In genomic region chr9:96246267-96246671, GRCh38 we compare ENCODE assay signal across 2 cellular contexts.
TF ChIP-seq lines count a peak whose summit lies in the region.

No MANE protein-coding gene starts in this region.

TF ChIP-seq in GM23338, 12 proteins besides CTCF, POLR2A, EP300 and RAD21:
- TF ChIP-seq POLR2AphosphoS5 (IDR thresholded peaks at IDR 0.05; ENCODE audit: low read depth) = no peak
- no peak for TF ChIP-seq ZNF331 (CRISPR knock-in tag; IDR thresholded peaks at IDR 0.05; ENCODE audit: low read depth)
- TF ChIP-seq ZNF462 (CRISPR knock-in tag; IDR thresholded peaks at IDR 0.05) = no peak
- TF ChIP-seq ZNF114 (CRISPR knock-in tag; IDR thresholded peaks at IDR 0.05) = no peak
- no peak for TF ChIP-seq EZH2phosphoT487 (IDR thresholded peaks at IDR 0.05; ENCODE audit: unreplicated experiment)
- no peak for TF ChIP-seq EZH2 (IDR thresholded peaks at IDR 0.05; ENCODE audit: low read depth, unreplicated experiment)
- TF ChIP-seq STAT1 (IDR thresholded peaks at IDR 0.05; ENCODE audit: unreplicated experiment) = no peak
- TF ChIP-seq, protein P1, sequence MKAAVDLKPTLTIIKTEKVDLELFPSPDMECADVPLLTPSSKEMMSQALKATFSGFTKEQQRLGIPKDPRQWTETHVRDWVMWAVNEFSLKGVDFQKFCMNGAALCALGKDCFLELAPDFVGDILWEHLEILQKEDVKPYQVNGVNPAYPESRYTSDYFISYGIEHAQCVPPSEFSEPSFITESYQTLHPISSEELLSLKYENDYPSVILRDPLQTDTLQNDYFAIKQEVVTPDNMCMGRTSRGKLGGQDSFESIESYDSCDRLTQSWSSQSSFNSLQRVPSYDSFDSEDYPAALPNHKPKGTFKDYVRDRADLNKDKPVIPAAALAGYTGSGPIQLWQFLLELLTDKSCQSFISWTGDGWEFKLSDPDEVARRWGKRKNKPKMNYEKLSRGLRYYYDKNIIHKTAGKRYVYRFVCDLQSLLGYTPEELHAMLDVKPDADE (IDR thresholded peaks at IDR 0.05) = no peak
- TF ChIP-seq CREB1 (CRISPR knock-in tag; IDR thresholded peaks at IDR 0.05; ENCODE audit: low read depth) = no peak
- no peak for TF ChIP-seq JUNB (IDR thresholded peaks at IDR 0.05; ENCODE audit: unreplicated experiment)
- TF ChIP-seq NANOG (IDR thresholded peaks at IDR 0.05; ENCODE audit: borderline replicate concordance) = no peak
- no peak for TF ChIP-seq REST (IDR thresholded peaks at IDR 0.05; ENCODE audit: unreplicated experiment)

TF ChIP-seq in HepG2, 621 proteins besides CTCF, POLR2A, EP300 and RAD21 (continues in another document):
- no peak for TF ChIP-seq TBX3 (IDR thresholded peaks at IDR 0.05; ENCODE audit: borderline replicate concordance)
- 0 out of 2 replicates have a peak, but pooled peaks have one; percentile 33 for TF ChIP-seq ZNF33B (CRISPR knock-in tag; IDR thresholded peaks at IDR 0.05)
- peak; percentile 52; the same call in 1 of the 2 replicates for TF ChIP-seq PHF21A (CRISPR knock-in tag; IDR thresholded peaks at IDR 0.05)
- TF ChIP-seq SALL1 (CRISPR knock-in tag; IDR thresholded peaks at IDR 0.05) = peak; percentile 70
- TF ChIP-seq SRSF9 (IDR thresholded peaks at IDR 0.05; ENCODE audit: borderline replicate concordance, insufficient read depth, low read depth, low read length, poor library complexity, severe bottlenecking) = no peak
- TF ChIP-seq TAF1 (CRISPR knock-in tag; IDR thresholded peaks at IDR 0.05) = 0 out of 2 replicates have a peak, but pooled peaks have one; percentile 19
- TF ChIP-seq ZNF292 (CRISPR knock-in tag; IDR thresholded peaks at IDR 0.05; ENCODE audit: borderline replicate concordance, low read depth) = peak; percentile 6; the same call in 1 of the 2 replicates
- TF ChIP-seq FOXK1 (CRISPR knock-in tag; IDR thresholded peaks at IDR 0.05; ENCODE audit: borderline replicate concordance, low read depth) = 0 out of 2 replicates have a peak, but pooled peaks have one; percentile 31
- no peak for TF ChIP-seq NFIB (CRISPR knock-in tag; IDR thresholded peaks at IDR 0.05; ENCODE audit: borderline replicate concordance)
- 0 out of 2 replicates have a peak, but pooled peaks have one; percentile 23 for TF ChIP-seq ZSCAN29 (CRISPR knock-in tag; conservative IDR thresholded peaks at IDR 0.05)
- TF ChIP-seq CEBPB (IDR thresholded peaks at IDR 0.05; ENCODE audit: borderline replicate concordance, low read depth, low read length) = peak; percentile 28; the same call in 1 of the 2 replicates
- TF ChIP-seq ZBTB21 (CRISPR knock-in tag; IDR thresholded peaks at IDR 0.05) = 0 out of 2 replicates have a peak, but pooled peaks have one; percentile 26
- peak; percentile 74; the same call in 1 of the 2 replicates for TF ChIP-seq CBX5 (CRISPR knock-in tag; IDR thresholded peaks at IDR 0.05; ENCODE audit: borderline replicate concordance)
- TF ChIP-seq GLI4 (CRISPR knock-in tag; IDR thresholded peaks at IDR 0.05; ENCODE audit: borderline replicate concordance) = no peak
- peak; percentile 66 for TF ChIP-seq ZFAT (CRISPR knock-in tag; conservative IDR thresholded peaks at IDR 0.05)
- no peak for TF ChIP-seq ELF4 (CRISPR knock-in tag; IDR thresholded peaks at IDR 0.05; ENCODE audit: borderline replicate concordance)
- 0 out of 2 replicates have a peak, but pooled peaks have one; percentile 32 for TF ChIP-seq KAT8 (CRISPR knock-in tag; IDR thresholded peaks at IDR 0.05)
- peak; percentile 82; the same call in 1 of the 2 replicates for TF ChIP-seq WIZ (CRISPR knock-in tag; IDR thresholded peaks at IDR 0.05)
- peak; percentile 83 for TF ChIP-seq ZNF362 (CRISPR knock-in tag; IDR thresholded peaks at IDR 0.05; ENCODE audit: borderline replicate concordance)
- TF ChIP-seq BCL6 (CRISPR knock-in tag; IDR thresholded peaks at IDR 0.05) = peak; percentile 38; the same call in 1 of the 2 replicates
- no peak for TF ChIP-seq IKZF4 (CRISPR knock-in tag; IDR thresholded peaks at IDR 0.05; ENCODE audit: borderline replicate concordance, low read depth, not compliant biosample characterization)
- TF ChIP-seq ARID5B (CRISPR knock-in tag; IDR thresholded peaks at IDR 0.05) = peak; percentile 41; the same call in 1 of the 2 replicates
- TF ChIP-seq, protein P2, sequence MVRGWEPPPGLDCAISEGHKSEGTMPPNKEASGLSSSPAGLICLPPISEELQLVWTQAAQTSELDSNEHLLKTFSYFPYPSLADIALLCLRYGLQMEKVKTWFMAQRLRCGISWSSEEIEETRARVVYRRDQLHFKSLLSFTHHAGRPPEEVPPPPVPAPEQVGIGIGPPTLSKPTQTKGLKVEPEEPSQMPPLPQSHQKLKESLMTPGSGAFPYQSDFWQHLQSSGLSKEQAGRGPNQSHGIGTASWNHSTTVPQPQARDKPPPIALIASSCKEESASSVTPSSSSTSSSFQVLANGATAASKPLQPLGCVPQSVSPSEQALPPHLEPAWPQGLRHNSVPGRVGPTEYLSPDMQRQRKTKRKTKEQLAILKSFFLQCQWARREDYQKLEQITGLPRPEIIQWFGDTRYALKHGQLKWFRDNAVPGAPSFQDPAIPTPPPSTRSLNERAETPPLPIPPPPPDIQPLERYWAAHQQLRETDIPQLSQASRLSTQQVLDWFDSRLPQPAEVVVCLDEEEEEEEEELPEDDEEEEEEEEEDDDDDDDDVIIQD (CRISPR knock-in tag; IDR thresholded peaks at IDR 0.05; ENCODE audit: low read depth) = peak; percentile 20; the same call in 1 of the 2 replicates
- peak; percentile 56 for TF ChIP-seq CEBPG (CRISPR knock-in tag; IDR thresholded peaks at IDR 0.05)
- no peak for TF ChIP-seq ATF7-NPFF (CRISPR knock-in tag; IDR thresholded peaks at IDR 0.05; ENCODE audit: low read depth)
- no peak for TF ChIP-seq CREB1 (IDR thresholded peaks at IDR 0.05)
- TF ChIP-seq CREB1 (CRISPR knock-in tag; IDR thresholded peaks at IDR 0.05) = no peak
- TF ChIP-seq NFE2 (CRISPR knock-in tag; IDR thresholded peaks at IDR 0.05) = no peak
- peak; percentile 81 for TF ChIP-seq HNF4A (CRISPR knock-in tag; IDR thresholded peaks at IDR 0.05)
- no peak for TF ChIP-seq BCL3 (CRISPR knock-in tag; IDR thresholded peaks at IDR 0.05)
- TF ChIP-seq SOX13 (IDR thresholded peaks at IDR 0.05) = no peak
- TF ChIP-seq SOX13 (CRISPR knock-in tag; conservative IDR thresholded peaks at IDR 0.05 in 1 of 2, IDR thresholded peaks at IDR 0.05 in 1 of 2) = 0 out of 4 replicates have a peak, but pooled peaks of 1 of the 2 experiments have one; percentile 5
- no peak for TF ChIP-seq TEAD2 (CRISPR knock-in tag; IDR thresholded peaks at IDR 0.05)
- TF ChIP-seq MAFK (conservative IDR thresholded peaks at IDR 0.05 in 1 of 2, IDR thresholded peaks at IDR 0.05 in 1 of 2; ENCODE audit: low read length in 2 of 2) = 0 out of 4 replicates have a peak, but pooled peaks of 1 of the 2 experiments have one; percentile 6
- TF ChIP-seq ATF4 (CRISPR knock-in tag; IDR thresholded peaks at IDR 0.05) = peak in 1 of 2 experiments; percentile 42; a peak in 1 of 4 replicates
- no peak for TF ChIP-seq ZNF747 (CRISPR knock-in tag; IDR thresholded peaks at IDR 0.05; ENCODE audit: borderline replicate concordance)
- peak; percentile 75 for TF ChIP-seq ZFX (CRISPR knock-in tag; IDR thresholded peaks at IDR 0.05; ENCODE audit: low read depth)
- no peak for TF ChIP-seq ZNF816 (CRISPR knock-in tag; IDR thresholded peaks at IDR 0.05; ENCODE audit: borderline replicate concordance)
- peak; percentile 57 for TF ChIP-seq YY1 (IDR thresholded peaks at IDR 0.05; ENCODE audit: insufficient read depth, insufficient replicate concordance, low read depth, low read length)
- TF ChIP-seq ZBTB33 (CRISPR knock-in tag; IDR thresholded peaks at IDR 0.05) = peak; percentile 91
- TF ChIP-seq RNF2 (conservative IDR thresholded peaks at IDR 0.05; ENCODE audit: low read depth) = 0 out of 2 replicates have a peak, but pooled peaks have one; percentile 33
- TF ChIP-seq KDM4B (CRISPR knock-in tag; IDR thresholded peaks at IDR 0.05) = no peak
- 0 out of 2 replicates have a peak, but pooled peaks have one; percentile 9 for TF ChIP-seq SMC3 (IDR thresholded peaks at IDR 0.05; ENCODE audit: low read length)
- peak; percentile 70 for TF ChIP-seq ZMYM4 (CRISPR knock-in tag; IDR thresholded peaks at IDR 0.05)
- TF ChIP-seq ZNF644 (CRISPR knock-in tag; IDR thresholded peaks at IDR 0.05; ENCODE audit: low read depth) = peak; percentile 82; the same call in 1 of the 2 replicates
- TF ChIP-seq ZNF512 (CRISPR knock-in tag; IDR thresholded peaks at IDR 0.05) = no peak
- TF ChIP-seq ZFY (CRISPR knock-in tag; IDR thresholded peaks at IDR 0.05) = peak; percentile 51
- peak; percentile 54; the same call in 1 of the 2 replicates for TF ChIP-seq NFE2L2 (IDR thresholded peaks at IDR 0.05; ENCODE audit: low read length)
- 0 out of 2 replicates have a peak, but pooled peaks have one; percentile 32 for TF ChIP-seq PHF20 (CRISPR knock-in tag; IDR thresholded peaks at IDR 0.05)
